14 cellular contexts compared by ENCODE assay signal in the genomic region with DNA sequence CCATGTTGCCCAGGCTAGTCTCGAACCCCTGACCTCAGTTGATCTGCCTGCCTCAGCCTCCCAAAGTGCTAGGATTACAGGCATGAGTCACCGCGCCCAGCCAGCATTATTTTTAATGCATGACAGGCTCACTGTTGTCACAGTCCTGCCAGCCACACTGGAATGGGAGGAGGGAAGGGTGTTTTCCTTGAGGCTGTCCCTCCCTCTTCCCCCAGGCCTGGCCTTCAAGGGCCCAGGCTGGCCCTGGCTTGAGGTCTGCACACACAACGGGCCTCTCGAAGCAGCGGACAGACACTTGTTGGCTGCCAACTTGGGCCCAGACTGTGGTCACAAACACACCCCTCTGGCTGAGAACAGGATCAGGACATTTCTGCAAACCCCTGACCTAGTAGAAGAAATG. TPM values are rescaled to one million over a fixed set of nuclear protein-coding genes. Genes with fewer than 3 reads are reported as not detected.
DNase-seq lines count a peak whose midpoint lies in the region; ATAC-seq and TF ChIP-seq lines count a peak whose summit lies in the region.
"Had no signal": no experiment of that assay in that cellular context is flagged by ENCODE, and none has a peak within 500 bp of the region (broad histone marks: within the 10 kb centered on the region; RNA-seq: fewer than 3 reads in every experiment).

No MANE protein-coding gene starts in this region.

- no peak for TF ChIP-seq CTCF in ascending aorta (IDR thresholded peaks at IDR 0.05)
- no peak for TF ChIP-seq CTCF in sigmoid colon (IDR thresholded peaks at IDR 0.05)

- H3K27me3 ChIP-seq in ascending aorta (no peaks in the 10 kb centered on the region), sigmoid colon (no peaks in the 10 kb centered on the region)

- in situ Hi-C loops in Caki2 (cut with HindIII; ENCODE audit: low pct_unique_long_range_greater_than_20kb, low sequenced_read_pairs) = no loop called here

- peak overlapping the region; percentile 85 to 86 for H3K27ac ChIP-seq in ascending aorta
- peak overlapping the region; percentile 2 to 41 (median 34) for H3K27ac ChIP-seq in sigmoid colon

- no peak for TF ChIP-seq POLR2A in sigmoid colon (IDR thresholded peaks at IDR 0.05)

- DNase-seq in Caki2 (ENCODE audit: low read depth) = peak; percentile 86
- peak; percentile 66 to 93 for DNase-seq in ascending aorta (ENCODE audit: low spot score in 2 of 2)
- peak; percentile 75 for DNase-seq in left ventricle myocardium superior
- peak; percentile 66 for DNase-seq in sigmoid colon
- DNase-seq in left lobe of liver (ENCODE audit: low spot score) = no peak
- no peak for DNase-seq in NCI-H2227 treated with DMSO at 0.1 percent for 48 hours (lab: John Stamatoyannopoulos, UW)
- DNase-seq: activated CD8-positive, alpha-beta T cell treated with anti-CD3 and anti-CD28 coated beads for 36 hours; DND-41; effector CD8-positive, alpha-beta T cell; NCI-H2171; small intestine; T-helper 2 cell had no signal

- TF ChIP-seq EP300 in sigmoid colon (IDR thresholded peaks at IDR 0.05) = no peak

- peak; percentile 86 for ATAC-seq in left ventricle myocardium superior
- ATAC-seq in HG02884 (IDR thresholded peaks at IDR 0.05; ENCODE audit: unreplicated experiment) = no peak
- ATAC-seq in left lobe of liver = no peak
- no peak for ATAC-seq in HG03457 (IDR thresholded peaks at IDR 0.05; ENCODE audit: unreplicated experiment)
- ATAC-seq: activated CD8-positive, alpha-beta T cell treated with anti-CD3 and anti-CD28 coated beads for 36 hours had no signal

- H3K36me3 ChIP-seq in ascending aorta (peaks cover 2 to 5% of the 10 kb centered on the region in 2 donors), sigmoid colon (peaks cover 0 to 23% (median 0%) of the 10 kb centered on the region in 4 donors)

- intact Hi-C loops in ascending aorta (cut with DNase I) = no loop called here
- intact Hi-C loops in left ventricle myocardium superior (cut with micrococcal nuclease) = no loop called here
- intact Hi-C loops in sigmoid colon (cut with DNase I) = no loop called here

- no peaks in the 10 kb centered on the region for H3K9me3 ChIP-seq in ascending aorta
- no peaks in the 10 kb centered on the region for H3K9me3 ChIP-seq in sigmoid colon

- H3K4me1 ChIP-seq in ascending aorta (peaks cover 23 to 35% of the 10 kb centered on the region in 2 donors), sigmoid colon (peaks cover 0 to 11% (median 6%) of the 10 kb centered on the region in 4 donors)

- H3K4me3 ChIP-seq in ascending aorta = no peak overlapping the region
- no peak overlapping the region for H3K4me3 ChIP-seq in sigmoid colon

- 91 to 94% methylated on average over 6 of the region's 6 CpGs for WGBS in sigmoid colon, 2 donors

RNA-seq across cellular contexts. Expression of gene SNTA1, which starts 10.1 kb away (rescaled TPM):
- 49.5 and 52.1 TPM in 2 replicates for total RNA-seq in Caki2 (2014; rRNA removed; shearing (Covaris generic); ENCODE audit: low replicate concordance)
- 108 TPM for total RNA-seq in ascending aorta
- total RNA-seq in left ventricle myocardium superior = 226 TPM
- total RNA-seq in sigmoid colon = 10 to 100 TPM; 29.3 to 42.7 (median 33.4) TPM
- 1 to 10 TPM; 5.8 to 7.8 (median 6.1) TPM for polyA plus RNA-seq in sigmoid colon
- 12.1 TPM for total RNA-seq in left lobe of liver

RNA-seq across cellular contexts. Expression of gene CDK5RAP1, which starts 32.1 kb away (rescaled TPM):
- total RNA-seq in Caki2 (2014; rRNA removed; shearing (Covaris generic); ENCODE audit: low replicate concordance) = 31.0 and 32.3 TPM in 2 replicates
- total RNA-seq in ascending aorta = 42.8 TPM
- 20.6 TPM for total RNA-seq in left ventricle myocardium superior
- 10 to 100 TPM; 18.4 to 21.3 (median 20.1) TPM for total RNA-seq in sigmoid colon
- polyA plus RNA-seq in sigmoid colon = 10 to 100 TPM; 12.0 to 30.0 (median 21.3) TPM
- 17.0 TPM for total RNA-seq in left lobe of liver

RNA-seq across cellular contexts. Expression of gene CBFA2T2, which starts 56.4 kb away (rescaled TPM):
- 51.9 and 56.1 TPM in 2 replicates for total RNA-seq in Caki2 (2014; rRNA removed; shearing (Covaris generic); ENCODE audit: low replicate concordance)
- total RNA-seq in ascending aorta (22.4 TPM), left ventricle myocardium superior (10.2 TPM), sigmoid colon (10 to 100 TPM; 17.1 to 26.0 (median 20.9) TPM), left lobe of liver (5.7 TPM)
- polyA plus RNA-seq in sigmoid colon = 10 to 100 TPM in 1 of 3 donors, 1 to 10 TPM in 2; 5.4 to 12.7 (median 6.5) TPM

Comparison
In these comparisons a context has a peak if more than half of its experiments do, and no peak if none do; other contexts are left out.
1. DNase-seq: peak in Caki2 (single experiment), ascending aorta (2 of 2), left ventricle myocardium superior (single experiment) and sigmoid colon (single experiment); none in left lobe of liver (single experiment) and NCI-H2227 treated with DMSO at 0.1 percent for 48 hours (single experiment).